In genomic region chr12:45235087-45236025, GRCh38 we compare ENCODE assay signal across 7 cellular contexts. TPM values are rescaled to one million over a fixed set of nuclear protein-coding genes. Genes with fewer than 3 reads are reported as not detected.
A peak's percentile ranks its signal among the peaks of the same experiment; 100 is the strongest.
DNase-seq lines count a peak whose midpoint lies in the region; ATAC-seq and TF ChIP-seq lines count a peak whose summit lies in the region.

No MANE protein-coding gene starts in this region.

- ATAC-seq in GM23338 (peak; percentile 73), natural killer cell (peak in 1 of 3 donors; percentile 24)

- H3K4me3 Mint-ChIP-seq in GM23338 (peak overlapping the region; percentile 51), endothelial cell (ENCODE audit: unreplicated experiment) (peak overlapping the region; percentile 20), natural killer cell (no peak overlapping the region)

- 0 out of 2 replicates have a peak, but pooled peaks cover 2% of the 10 kb centered on the region for H4K20me1 ChIP-seq in GM23338 (replicated peaks; ENCODE audit: insufficient read depth)

- peak overlapping the region; percentile 95 for H3K27ac Mint-ChIP-seq in GM23338
- H3K27ac Mint-ChIP-seq in endothelial cell (ENCODE audit: unreplicated experiment) = peak overlapping the region; percentile 98
- peak overlapping the region; percentile 2 to 47 for H3K27ac Mint-ChIP-seq in natural killer cell

- H3K27me3 Mint-ChIP-seq in GM23338 (ENCODE audit: insufficient read depth, low read depth, poor library complexity) (peaks cover 5% of the 10 kb centered on the region), endothelial cell (ENCODE audit: unreplicated experiment) (peaks cover 4% of the 10 kb centered on the region), natural killer cell (ENCODE audit: low read depth in 2 of 2) (no peaks in the 10 kb centered on the region)

- H3K27ac ChIP-seq in GM23338 (ENCODE audit: low read depth) = peak overlapping the region; percentile 100

- H3K4me1 Mint-ChIP-seq in GM23338 (peaks cover 60% of the 10 kb centered on the region), endothelial cell (ENCODE audit: unreplicated experiment) (peaks cover 48% of the 10 kb centered on the region), natural killer cell (peaks cover 34 to 35% of the 10 kb centered on the region in 2 donors)

- DNase-seq in GM23338 (ENCODE audit: low spot score) (peak; percentile 77), OCI-M1 (lab: John Stamatoyannopoulos, UW) (peak; percentile 44), endothelial cell (ENCODE audit: low spot score) (no peak), natural killer cell (no peak), COR-L47 (lab: John Stamatoyannopoulos, UW) (no peak), NCI-H748 treated with DMSO at 0.1 percent for 48 hours (lab: John Stamatoyannopoulos, UW) (no peak), globus pallidus (ENCODE audit: low spot score) (no peak)

- H3F3A ChIP-seq in GM23338 (replicated peaks; ENCODE audit: low read depth) = 0 out of 2 replicates have a peak, but pooled peaks cover 5% of the 10 kb centered on the region

- peaks cover 22% of the 10 kb centered on the region for H3K36me3 Mint-ChIP-seq in GM23338 (ENCODE audit: low read depth)
- H3K36me3 Mint-ChIP-seq in endothelial cell (ENCODE audit: low read depth, unreplicated experiment) = no peaks in the 10 kb centered on the region
- no peaks in the 10 kb centered on the region for H3K36me3 Mint-ChIP-seq in natural killer cell

- H3K9me2 ChIP-seq in GM23338 (ENCODE audit: insufficient read depth) = no peaks in the 10 kb centered on the region

- H3K27me3 ChIP-seq in GM23338 (ENCODE audit: insufficient read depth) = no peaks in the 10 kb centered on the region

- no peaks in the 10 kb centered on the region for H3K36me3 ChIP-seq in GM23338 (ENCODE audit: insufficient read depth)

- H3K79me2 ChIP-seq in GM23338 (replicated peaks; ENCODE audit: insufficient read depth) = peaks cover 63% of the 10 kb centered on the region

- peak overlapping the region; percentile 42; the same call in 1 of the 2 replicates for H3K4me3 ChIP-seq in GM23338

- intact Hi-C loops in natural killer cell (cut with micrococcal nuclease) = no loop called here

- H2AFZ ChIP-seq in GM23338 = no peak overlapping the region

- no peak for TF ChIP-seq CTCF in GM23338 (conservative IDR thresholded peaks at IDR 0.05; ENCODE audit: low read depth in 2 of 2)
- no peak for TF ChIP-seq CTCF in endothelial cell (IDR thresholded peaks at IDR 0.05; ENCODE audit: unreplicated experiment)
- TF ChIP-seq CTCF in natural killer cell (IDR thresholded peaks at IDR 0.05) = no peak

- peaks cover 52% of the 10 kb centered on the region for H3K4me1 ChIP-seq in GM23338 (ENCODE audit: insufficient read depth)

- peaks cover 9% of the 10 kb centered on the region; the same call in 2 of the 3 replicates for H3K9me3 Mint-ChIP-seq in GM23338
- no peaks in the 10 kb centered on the region for H3K9me3 Mint-ChIP-seq in endothelial cell (ENCODE audit: unreplicated experiment)
- H3K9me3 Mint-ChIP-seq in natural killer cell = no peaks in the 10 kb centered on the region

- H3K4me2 ChIP-seq in GM23338 = peak overlapping the region; percentile 69

TF ChIP-seq in GM23338, 12 proteins besides CTCF, POLR2A, EP300 and RAD21:
- TF ChIP-seq STAT1 (IDR thresholded peaks at IDR 0.05; ENCODE audit: unreplicated experiment) (no peak), CREB1 (CRISPR knock-in tag; IDR thresholded peaks at IDR 0.05; ENCODE audit: low read depth) (peak; percentile 10; the same call in 1 of the 2 replicates)
TF ChIP-seq in GM23338: peak in this region for 1.

RNA-seq across cellular contexts. Expression of gene ANO6, which starts 19.5 kb away (rescaled TPM):
- 45.1 and 48.9 TPM in 2 replicates for total RNA-seq in GM23338 (2014; rRNA removed; shearing (Covaris generic))
- polyA plus RNA-seq in GM23338 (2016; fragmentation: Nextera tagmentation; extraction: Ambion mirVana) = 17.7 and 21.1 TPM in 2 replicates
- total RNA-seq in endothelial cell (ENCODE audit: unreplicated experiment) (50.8 TPM), natural killer cell (10 to 100 TPM; 26.6 to 31.0 (median 30.4) TPM)

Comparison
In these comparisons a context has a peak if more than half of its experiments do, and no peak if none do; other contexts are left out.
1. DNase-seq: peak in GM23338 (single experiment) and OCI-M1 (single experiment); none in endothelial cell (single experiment), natural killer cell (single experiment), COR-L47 (single experiment), NCI-H748 treated with DMSO at 0.1 percent for 48 hours (single experiment) and globus pallidus (single experiment).
2. H3K27ac Mint-ChIP-seq: peak in every context shown above with its lines; median percentile 98 in endothelial cell; 95 in GM23338; 24 in natural killer cell.